In genomic region chr15:52559583-52559982, GRCh38 we compare ENCODE assay signal across 10 cellular contexts. TPM values are rescaled to one million over a fixed set of nuclear protein-coding genes. Genes with fewer than 3 reads are reported as not detected.
DNase-seq lines count a peak whose midpoint lies in the region; ATAC-seq and TF ChIP-seq lines count a peak whose summit lies in the region.
"Had no signal": no experiment of that assay in that cellular context is flagged by ENCODE, and none has a peak within 500 bp of the region (broad histone marks: within the 10 kb centered on the region; RNA-seq: fewer than 3 reads in every experiment).

No MANE protein-coding gene starts in this region.

- TF ChIP-seq CTCF in natural killer cell (IDR thresholded peaks at IDR 0.05) (no peak), ovary (IDR thresholded peaks at IDR 0.05) (no peak), tibial nerve (IDR thresholded peaks at IDR 0.05) (no peak)

- DNase-seq in EH (ENCODE audit: low read depth) (peak; percentile 38), natural killer cell (no peak), ovary (no peak), tibial nerve (ENCODE audit: low spot score in 2 of 2) (no peak), NCI-H510A (lab: John Stamatoyannopoulos, UW) (no peak)
- DNase-seq: activated gamma-delta T cell treated with Interleukin-2 at 50 U/mL for 16 hours, NCI-H510A treated with DMSO at 0.1 percent for 48 hours had no signal

- no peaks in the 10 kb centered on the region for H3K27me3 Mint-ChIP-seq in activated T-helper 17 cell treated with anti-CD3 and anti-CD28 coated beads, Interleukin-2, amount 50 U/mL, for 72 hours
- H3K27me3 Mint-ChIP-seq in natural killer cell (ENCODE audit: low read depth in 2 of 2), result no peaks in the 10 kb centered on the region

- ATAC-seq in HG02885 (IDR thresholded peaks at IDR 0.05; ENCODE audit: poor library complexity, unreplicated experiment) (peak; percentile 45), natural killer cell (no peak), HG03135 (IDR thresholded peaks at IDR 0.05; ENCODE audit: unreplicated experiment) (no peak)
- ATAC-seq in activated T-helper 17 cell treated with anti-CD3 and anti-CD28 coated beads, Interleukin-2, amount 50 U/mL, for 72 hours (replicated peaks), result peak; percentile 86

- intact Hi-C loops in natural killer cell (cut with micrococcal nuclease), result no loop called here
- intact Hi-C loops in ovary (cut with DNase I), result no loop called here

- peak overlapping the region; percentile 99 for H3K27ac Mint-ChIP-seq in activated T-helper 17 cell treated with anti-CD3 and anti-CD28 coated beads, Interleukin-2, amount 50 U/mL, for 72 hours
- peak overlapping the region; percentile 72 to 88 for H3K27ac Mint-ChIP-seq in natural killer cell

- H3K36me3 ChIP-seq in ovary, result no peaks in the 10 kb centered on the region
- peaks cover 0 to 14% (median 0%) of the 10 kb centered on the region in 3 donors for H3K36me3 ChIP-seq in tibial nerve

- no peak for TF ChIP-seq EP300 in ovary (IDR thresholded peaks at IDR 0.05)
- TF ChIP-seq EP300 in tibial nerve (IDR thresholded peaks at IDR 0.05), result no peak

- peaks cover 49% of the 10 kb centered on the region for H3K4me1 Mint-ChIP-seq in activated T-helper 17 cell treated with anti-CD3 and anti-CD28 coated beads, Interleukin-2, amount 50 U/mL, for 72 hours
- peaks cover 50 to 52% of the 10 kb centered on the region in 2 donors for H3K4me1 Mint-ChIP-seq in natural killer cell

- no peaks in the 10 kb centered on the region for H3K9me3 Mint-ChIP-seq in activated T-helper 17 cell treated with anti-CD3 and anti-CD28 coated beads, Interleukin-2, amount 50 U/mL, for 72 hours
- H3K9me3 Mint-ChIP-seq in natural killer cell, result no peaks in the 10 kb centered on the region

- TF ChIP-seq POLR2A in ovary (IDR thresholded peaks at IDR 0.05) (no peak), tibial nerve (IDR thresholded peaks at IDR 0.05) (no peak)

- H3K27me3 ChIP-seq in ovary (no peaks in the 10 kb centered on the region), tibial nerve (no peaks in the 10 kb centered on the region)

- H3K9me3 ChIP-seq in ovary (no peaks in the 10 kb centered on the region), tibial nerve (no peaks in the 10 kb centered on the region)

- H3K4me1 ChIP-seq in ovary (ENCODE audit: insufficient read depth), result peaks cover 7% of the 10 kb centered on the region
- H3K4me1 ChIP-seq in tibial nerve, result peaks cover 0 to 71% (median 23%) of the 10 kb centered on the region in 4 donors

- WGBS in ovary, 3 donors, result 67 to 79% (median 70%) methylated on average over 2 of the region's 2 CpGs
- WGBS in tibial nerve, 2 donors, result 67 to 75% methylated on average over 2 of the region's 2 CpGs

- no peak overlapping the region for H3K4me3 ChIP-seq in ovary
- no peak overlapping the region for H3K4me3 ChIP-seq in tibial nerve

- peaks cover 96% of the 10 kb centered on the region for H3K36me3 Mint-ChIP-seq in activated T-helper 17 cell treated with anti-CD3 and anti-CD28 coated beads, Interleukin-2, amount 50 U/mL, for 72 hours (ENCODE audit: low read depth)
- peaks cover 9% of the 10 kb centered on the region for H3K36me3 Mint-ChIP-seq in natural killer cell

- no peak overlapping the region for H3K27ac ChIP-seq in ovary
- no peak overlapping the region for H3K27ac ChIP-seq in tibial nerve

- H3K4me3 Mint-ChIP-seq in activated T-helper 17 cell treated with anti-CD3 and anti-CD28 coated beads, Interleukin-2, amount 50 U/mL, for 72 hours, result peak overlapping the region; percentile 85
- no peak overlapping the region for H3K4me3 Mint-ChIP-seq in natural killer cell

RNA-seq across cellular contexts. Expression of gene ARPP19, which starts 9.2 kb away (rescaled TPM):
- total RNA-seq in activated T-helper 17 cell treated with anti-CD3 and anti-CD28 coated beads, Interleukin-2, amount 50 U/mL, for 72 hours, result 100 to 1,000 TPM; 154 to 222 TPM
- total RNA-seq in natural killer cell (100 to 1,000 TPM; 110 to 147 (median 121) TPM), ovary (100 to 1,000 TPM in 5 of 7 donors, 10 to 100 TPM in 2; 71.3 to 158 (median 125) TPM), tibial nerve (100 to 1,000 TPM in 3 of 4 donors, 10 to 100 TPM in 1; 84.9 to 123 (median 110) TPM)
- polyA plus RNA-seq in ovary, result 10 to 100 TPM; 37.9 to 85.7 TPM

RNA-seq across cellular contexts. Expression of gene MYO5A, which starts 30.9 kb away (rescaled TPM):
- 10 to 100 TPM; 33.1 to 59.3 TPM for total RNA-seq in activated T-helper 17 cell treated with anti-CD3 and anti-CD28 coated beads, Interleukin-2, amount 50 U/mL, for 72 hours
- total RNA-seq in natural killer cell (10 to 100 TPM; 42.8 to 51.5 (median 44.4) TPM), ovary (10 to 100 TPM; 10.6 to 26.5 (median 15.9) TPM), tibial nerve (100 to 1,000 TPM in 1 of 4 donors, 10 to 100 TPM in 3; 38.7 to 101 (median 46.9) TPM)
- 1 to 10 TPM; 3.8 to 9.5 TPM for polyA plus RNA-seq in ovary

Comparison
In these comparisons a context has a peak if more than half of its experiments do, and no peak if none do; other contexts are left out.
1. ATAC-seq: peak in HG02885 (single experiment) and activated T-helper 17 cell treated with anti-CD3 and anti-CD28 coated beads, Interleukin-2, amount 50 U/mL, for 72 hours (single experiment); none in natural killer cell (0 of 3) and HG03135 (single experiment).